Comparison of ENCODE assay signal across 1 cellular context in the genomic region with DNA sequence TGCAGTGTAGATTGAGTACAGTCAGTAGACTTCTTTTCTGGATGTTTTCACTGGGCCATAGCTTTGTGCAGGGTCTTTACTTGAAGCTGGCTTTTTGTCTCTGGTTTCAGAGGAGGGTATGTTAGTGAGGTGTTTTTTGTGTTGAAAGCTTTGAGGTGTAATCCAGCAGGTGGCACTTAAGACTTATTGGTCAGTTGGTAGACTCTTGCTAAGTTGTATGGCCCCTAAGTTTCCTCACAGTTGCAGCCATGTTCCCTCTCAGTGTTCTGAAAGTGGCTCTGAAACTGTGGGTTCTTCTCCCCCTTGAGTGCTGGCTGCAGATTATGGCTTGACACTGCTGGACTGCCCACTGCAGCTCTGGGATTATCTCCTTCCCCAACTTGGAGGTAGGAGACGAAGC.
TF ChIP-seq lines count a peak whose summit lies in the region.

No MANE protein-coding gene starts in this region.

TF ChIP-seq in endothelial cell of umbilical vein, 7 proteins besides CTCF, POLR2A, EP300 and RAD21:
- no peak for TF ChIP-seq JUN (IDR thresholded peaks at IDR 0.05; ENCODE audit: borderline replicate concordance, insufficient read depth, insufficient read length, low read depth)
- no peak for TF ChIP-seq POLR2AphosphoS5 (IDR thresholded peaks at IDR 0.05; ENCODE audit: insufficient read depth, low read depth, low read length)
- TF ChIP-seq MYC (IDR thresholded peaks at IDR 0.05; ENCODE audit: low read depth, low read length), result no peak
- TF ChIP-seq MAX (IDR thresholded peaks at IDR 0.05; ENCODE audit: insufficient read depth, insufficient read length), result no peak
- no peak for TF ChIP-seq FOS (IDR thresholded peaks at IDR 0.05; ENCODE audit: borderline replicate concordance, insufficient read depth, low read length)
- no peak for TF ChIP-seq GATA2 (IDR thresholded peaks at IDR 0.05; ENCODE audit: insufficient read depth, insufficient read length, low read depth, low read length)
- TF ChIP-seq EZH2 (IDR thresholded peaks at IDR 0.05; ENCODE audit: borderline replicate concordance, low read depth, low read length, severe bottlenecking), result no peak
